ENCODE assay signal across 8 cellular contexts in genomic region chr1:214328770-214329455, GRCh38. TPM values are rescaled to one million over a fixed set of nuclear protein-coding genes. Genes with fewer than 3 reads are reported as not detected.
DNase-seq lines count a peak whose midpoint lies in the region; ATAC-seq and TF ChIP-seq lines count a peak whose summit lies in the region.

No MANE protein-coding gene starts in this region.

- no peak overlapping the region for H3K4me3 Mint-ChIP-seq in brain

- H3K36me3 Mint-ChIP-seq in brain, result peaks cover 25% of the 10 kb centered on the region

- in situ Hi-C loops in ACHN (cut with HindIII; ENCODE audit: low pct_ligation_motif_present, low pct_unique_long_range_greater_than_20kb, low sequenced_read_pairs), result loop anchor here (25.0 kb wide), 1 partner anchor 258 kb away; no protein-coding TSS in a partner anchor

- peak; percentile 95 to 97 for TF ChIP-seq CTCF in brain (conservative IDR thresholded peaks at IDR 0.05)

- H3K9me3 Mint-ChIP-seq in brain, result no peaks in the 10 kb centered on the region

- no peaks in the 10 kb centered on the region for H3K4me1 Mint-ChIP-seq in brain

- ATAC-seq in GM18519 (IDR thresholded peaks at IDR 0.05; ENCODE audit: low FRiP score, unreplicated experiment) (peak; percentile 90), HG03025 (IDR thresholded peaks at IDR 0.05; ENCODE audit: low FRiP score, unreplicated experiment) (peak; percentile 89)

- peaks cover 9% of the 10 kb centered on the region for H3K27me3 Mint-ChIP-seq in brain

- peak overlapping the region in 1 of 5 experiments; percentile 59 for H3K27ac Mint-ChIP-seq in brain

- DNase-seq in ACHN, result peak; percentile 82
- peak; percentile 49 to 60 for DNase-seq in NCI-H1930 (lab: John Stamatoyannopoulos, UW)
- DNase-seq in UCSD-AML1 (lab: John Stamatoyannopoulos, UW; ENCODE audit: unreplicated experiment), result peak; percentile 67
- DNase-seq in iPS-NIHi7 (ENCODE audit: extremely low spot score), result peak; percentile 82
- peak; percentile 54 to 59 for DNase-seq in stimulated activated CD4-positive, alpha-beta T cell treated with anti-CD3 and anti-CD28 coated beads, Interleukin-15, amount 100 ng/mL, for 1 hour (ENCODE audit: low read depth in 1 of 2, low spot score in 1 of 2)

RNA-seq across cellular contexts. Expression of gene SMYD2, which starts 48.0 kb away (rescaled TPM):
- 53.7 TPM for polyA plus RNA-seq in brain (ENCODE audit: insufficient read depth, low read depth, low replicate concordance)

Comparison
In these comparisons a context has a peak if more than half of its experiments do, and no peak if none do; other contexts are left out.
1. Peak in every context shown above with its lines: DNase-seq and ATAC-seq.